ENCODE assay signal across 8 cellular contexts in genomic region chr20:49132995-49133451, GRCh38. TPM values are rescaled to one million over a fixed set of nuclear protein-coding genes. Genes with fewer than 3 reads are reported as not detected.
DNase-seq lines count a peak whose midpoint lies in the region; ATAC-seq and TF ChIP-seq lines count a peak whose summit lies in the region.

No MANE protein-coding gene starts in this region.

- H3K9me3 ChIP-seq in fibroblast of lung (ENCODE audit: control insufficient read depth, insufficient read depth, low read depth, low read length) = no peaks in the 10 kb centered on the region

- POLR2A ChIA-PET in T-cell (lab: Charles Lee) = interaction anchor here in 1 of 2 donors (0.6 kb wide), 1 partner anchor 79 kb away, joined by 3 read pairs; no protein-coding TSS in a partner anchor

- H3K4me2 ChIP-seq in fibroblast of lung (ENCODE audit: extremely low read depth, insufficient read depth, low read length) = no peak overlapping the region

- intact Hi-C loops in natural killer cell (cut with micrococcal nuclease) = loop anchor here (1.0 to 5.0 kb wide), 2 partner anchors 54 to 84 kb away; partner anchors contain the start of gene STAU1

- peaks cover 7% of the 10 kb centered on the region for H3K36me3 ChIP-seq in fibroblast of lung (ENCODE audit: control insufficient read depth, insufficient read depth, low read length)

- peaks cover 7 to 12% (median 12%) of the 10 kb centered on the region in 3 donors for H3K4me1 Mint-ChIP-seq in T-cell
- H3K4me1 Mint-ChIP-seq in natural killer cell = peaks cover 6 to 7% of the 10 kb centered on the region in 2 donors

- H3K36me3 Mint-ChIP-seq in T-cell (peaks cover 33% of the 10 kb centered on the region), natural killer cell (peaks cover 8% of the 10 kb centered on the region)

- ATAC-seq in T-cell (replicated peaks in 1 of 4) (peak; percentile 48 to 71 (median 61)), natural killer cell (peak in 2 of 3 donors; percentile 64 to 72), HG02870 (IDR thresholded peaks at IDR 0.05; ENCODE audit: unreplicated experiment) (no peak), GM21367 (IDR thresholded peaks at IDR 0.05; ENCODE audit: unreplicated experiment) (no peak)

- H4K20me1 ChIP-seq in fibroblast of lung (ENCODE audit: control insufficient read depth, extremely low read depth, insufficient read depth, low read length) = peaks cover 2% of the 10 kb centered on the region

- CTCF ChIA-PET in T-cell (lab: Charles Lee) = interaction anchor here (0.7 to 2.9 kb wide), 10 partner anchors 28 to 86 kb away, joined by 3 to 70 read pairs (median 4); partner anchors contain the start of gene DDX27 (in 2 of the 2)

- H3K27me3 Mint-ChIP-seq in T-cell (no peaks in the 10 kb centered on the region), natural killer cell (ENCODE audit: low read depth in 2 of 2) (no peaks in the 10 kb centered on the region)

- H3K79me2 ChIP-seq in fibroblast of lung (ENCODE audit: control insufficient read depth, insufficient read depth, low read length) = no peaks in the 10 kb centered on the region

- peak; percentile 47 to 48 for TF ChIP-seq CTCF in fibroblast of lung (conservative IDR thresholded peaks at IDR 0.05 in 1 of 2, IDR thresholded peaks at IDR 0.05 in 1 of 2; ENCODE audit: low read depth in 1 of 2, low read length in 2 of 2)
- peak; percentile 53 for TF ChIP-seq CTCF in natural killer cell (IDR thresholded peaks at IDR 0.05)

- H3K4me3 Mint-ChIP-seq in T-cell (no peak overlapping the region), natural killer cell (no peak overlapping the region)

- no peak overlapping the region for H2AFZ ChIP-seq in fibroblast of lung (ENCODE audit: low read length)

- peak overlapping the region; percentile 4 for H3K27ac ChIP-seq in fibroblast of lung (ENCODE audit: insufficient read depth, low read length)

- H3K4me3 ChIP-seq in fibroblast of lung (replicated peaks in 1 of 4; ENCODE audit: control extremely low read depth in 1 of 4, insufficient read depth in 1 of 4, low read depth in 3 of 4, low read length in 4 of 4) = no peak overlapping the region

- no peak overlapping the region for H3K9ac ChIP-seq in fibroblast of lung (ENCODE audit: insufficient read depth, low read length)

- no peaks in the 10 kb centered on the region for H3K27me3 ChIP-seq in fibroblast of lung (ENCODE audit: control insufficient read depth, insufficient read depth, low read length)

- DNase-seq in NCI-H82 (lab: John Stamatoyannopoulos, UW) = peak; percentile 77
- DNase-seq in NCI-H82 treated with DMSO at 0.1 percent for 48 hours (lab: John Stamatoyannopoulos, UW; ENCODE audit: unreplicated experiment) = no peak
- DNase-seq in LoVo (ENCODE audit: low spot score) = peak; percentile 33
- peak in 7 of 34 experiments; percentile 3 to 42 (median 11) for DNase-seq in T-cell
- DNase-seq in fibroblast of lung (ENCODE audit: low read depth in 2 of 2) = peak; percentile 66 to 84
- no peak for DNase-seq in natural killer cell

- no peaks in the 10 kb centered on the region for H3K4me1 ChIP-seq in fibroblast of lung (ENCODE audit: control insufficient read depth, extremely low read depth, insufficient read depth, low read length)

- H3K27ac Mint-ChIP-seq in T-cell = peak overlapping the region; percentile 4 to 12
- H3K27ac Mint-ChIP-seq in natural killer cell = peak overlapping the region; percentile 4 to 9

- H3K9me3 Mint-ChIP-seq in T-cell = no peaks in the 10 kb centered on the region
- no peaks in the 10 kb centered on the region for H3K9me3 Mint-ChIP-seq in natural killer cell

RNA-seq across cellular contexts. Expression of gene STAU1, which starts 55.1 kb away (rescaled TPM):
- total RNA-seq in T-cell = 10 to 100 TPM; 39.3 to 52.8 (median 43.6) TPM
- 36.7 and 48.1 TPM in 2 replicates for total RNA-seq in fibroblast of lung
- 77.2 and 79.8 TPM in 2 replicates for polyA plus RNA-seq in fibroblast of lung
- polyA plus RNA-seq in fibroblast of lung (2012) = 76.4 and 84.1 TPM in 2 replicates
- 50.3 and 51.1 TPM in 2 replicates for polyA minus RNA-seq in fibroblast of lung (ENCODE audit: low replicate concordance)
- total RNA-seq in natural killer cell = 10 to 100 TPM; 47.3 to 54.9 (median 49.9) TPM

Comparison
In these comparisons a context has a peak if more than half of its experiments do, and no peak if none do; other contexts are left out.
1. DNase-seq: peak in NCI-H82 (single experiment), LoVo (single experiment) and fibroblast of lung (2 of 2); none in NCI-H82 treated with DMSO at 0.1 percent for 48 hours (single experiment) and natural killer cell (single experiment).
2. ATAC-seq: peak in T-cell (4 of 4) and natural killer cell (2 of 3); none in HG02870 (single experiment) and GM21367 (single experiment).